ENCODE assay signal across 32 cellular contexts in the genomic region with DNA sequence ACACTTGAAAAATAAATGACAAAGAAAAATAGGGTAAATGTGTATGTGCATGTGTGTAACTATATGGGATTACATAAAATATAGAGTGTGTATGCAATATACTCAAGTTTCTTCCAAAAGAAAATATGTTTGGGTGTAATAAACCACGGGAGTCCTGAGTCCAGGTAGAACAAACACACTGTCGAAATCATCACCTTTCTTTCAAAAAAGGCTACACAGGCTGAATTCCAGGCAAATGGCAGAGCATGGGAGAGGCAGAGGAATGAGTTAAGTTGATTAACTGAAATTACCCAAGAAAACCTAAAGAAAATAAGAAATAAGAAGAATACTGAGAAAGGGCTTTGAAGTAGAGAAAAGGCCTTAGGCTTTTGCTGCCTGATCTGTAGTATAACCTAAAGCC.
"Had no signal": no experiment of that assay in that cellular context is flagged by ENCODE, and none has a peak within 500 bp of the region (broad histone marks: within the 10 kb centered on the region; RNA-seq: fewer than 3 reads in every experiment).

No MANE protein-coding gene starts in this region.

- H3K4me1 ChIP-seq: adrenal gland, foreskin keratinocyte, gastrocnemius medialis had no signal

- H3K4me3 Mint-ChIP-seq: activated CD4-positive, alpha-beta memory T cell treated with anti-CD3 and anti-CD28 coated beads, Interleukin-2, amount 10 ng/mL, durations not matched to agents 7 days and 5 days; activated CD4-positive, alpha-beta T cell treated with anti-CD3 and anti-CD28 coated beads, Interleukin-2, amount 10 ng/mL, durations not matched to agents 7 days and 5 days; activated naive CD4-positive, alpha-beta T cell treated with anti-CD3 and anti-CD28 coated beads for 36 hours; activated naive CD4-positive, alpha-beta T cell treated with anti-CD3 and anti-CD28 coated beads, Interleukin-2, amount 50 U/mL, for 24 hours; activated naive CD8-positive, alpha-beta T cell treated with anti-CD3 and anti-CD28 coated beads for 36 hours; activated naive CD8-positive, alpha-beta T cell treated with anti-CD3 and anti-CD28 coated beads, Interleukin-2, amount 50 U/mL, for 24 hours; activated T-cell treated with anti-CD3 and anti-CD28 coated beads, Interleukin-2, amount 50 U/mL, for 24 hours; activated T-helper 17 cell treated with anti-CD3 and anti-CD28 coated beads, Interleukin-2, amount 50 U/mL, for 72 hours; effector memory CD8-positive, alpha-beta T cell; T-helper 17 cell; T-helper 2 cell treated with Interferon-gamma antibody and Interleukin-4, amounts not matched to agents 5 μg/mL and 100 μg/mL, for 36 hours had no signal

- H3K9me3 Mint-ChIP-seq: activated CD4-positive, alpha-beta memory T cell treated with anti-CD3 and anti-CD28 coated beads, Interleukin-2, amount 10 ng/mL, durations not matched to agents 7 days and 5 days; activated CD4-positive, alpha-beta T cell treated with anti-CD3 and anti-CD28 coated beads, Interleukin-2, amount 10 ng/mL, durations not matched to agents 7 days and 5 days; activated naive CD4-positive, alpha-beta T cell treated with anti-CD3 and anti-CD28 coated beads for 36 hours; activated naive CD4-positive, alpha-beta T cell treated with anti-CD3 and anti-CD28 coated beads, Interleukin-2, amount 50 U/mL, for 24 hours; activated naive CD8-positive, alpha-beta T cell treated with anti-CD3 and anti-CD28 coated beads for 36 hours; activated naive CD8-positive, alpha-beta T cell treated with anti-CD3 and anti-CD28 coated beads, Interleukin-2, amount 50 U/mL, for 24 hours; activated T-cell treated with anti-CD3 and anti-CD28 coated beads, Interleukin-2, amount 50 U/mL, for 24 hours; activated T-helper 17 cell treated with anti-CD3 and anti-CD28 coated beads, Interleukin-2, amount 50 U/mL, for 72 hours; effector memory CD8-positive, alpha-beta T cell; T-helper 2 cell treated with Interferon-gamma antibody and Interleukin-4, amounts not matched to agents 5 μg/mL and 100 μg/mL, for 36 hours had no signal

- H3K27ac ChIP-seq: adrenal gland, body of pancreas, foreskin keratinocyte, gastrocnemius medialis, WERI-Rb-1 had no signal

- H3K4me1 Mint-ChIP-seq: activated CD4-positive, alpha-beta memory T cell treated with anti-CD3 and anti-CD28 coated beads, Interleukin-2, amount 10 ng/mL, durations not matched to agents 7 days and 5 days; activated naive CD4-positive, alpha-beta T cell treated with anti-CD3 and anti-CD28 coated beads, Interleukin-2, amount 50 U/mL, for 24 hours; activated naive CD8-positive, alpha-beta T cell treated with anti-CD3 and anti-CD28 coated beads for 36 hours; activated naive CD8-positive, alpha-beta T cell treated with anti-CD3 and anti-CD28 coated beads, Interleukin-2, amount 50 U/mL, for 24 hours; activated T-helper 17 cell treated with anti-CD3 and anti-CD28 coated beads, Interleukin-2, amount 50 U/mL, for 72 hours; T-helper 17 cell had no signal

- H3K27me3 Mint-ChIP-seq: activated CD4-positive, alpha-beta memory T cell treated with anti-CD3 and anti-CD28 coated beads, Interleukin-2, amount 10 ng/mL, durations not matched to agents 7 days and 5 days; activated CD4-positive, alpha-beta T cell treated with anti-CD3 and anti-CD28 coated beads, Interleukin-2, amount 10 ng/mL, durations not matched to agents 7 days and 5 days; activated naive CD4-positive, alpha-beta T cell treated with anti-CD3 and anti-CD28 coated beads, Interleukin-2, amount 50 U/mL, for 24 hours; activated naive CD8-positive, alpha-beta T cell treated with anti-CD3 and anti-CD28 coated beads for 36 hours; activated naive CD8-positive, alpha-beta T cell treated with anti-CD3 and anti-CD28 coated beads, Interleukin-2, amount 50 U/mL, for 24 hours; activated T-cell treated with anti-CD3 and anti-CD28 coated beads, Interleukin-2, amount 50 U/mL, for 24 hours; activated T-helper 17 cell treated with anti-CD3 and anti-CD28 coated beads, Interleukin-2, amount 50 U/mL, for 72 hours; effector memory CD8-positive, alpha-beta T cell; T-helper 17 cell had no signal

- ATAC-seq: activated naive CD8-positive, alpha-beta T cell treated with anti-CD3 and anti-CD28 coated beads, Interleukin-2, amount 50 U/mL, for 24 hours; activated T-helper 17 cell treated with anti-CD3 and anti-CD28 coated beads, Interleukin-2, amount 50 U/mL, for 72 hours; effector memory CD8-positive, alpha-beta T cell; foreskin keratinocyte; gastrocnemius medialis; T-helper 17 cell had no signal

- H3K36me3 ChIP-seq: adrenal gland had no signal

- H3K9me3 ChIP-seq: adrenal gland, body of pancreas, esophagus muscularis mucosa, gastrocnemius medialis had no signal

- H3K4me3 ChIP-seq: adrenal gland, body of pancreas, esophagus muscularis mucosa, gastrocnemius medialis had no signal

- H3K27me3 ChIP-seq: adrenal gland, body of pancreas, esophagus muscularis mucosa, foreskin keratinocyte, gastrocnemius medialis had no signal

- H3K27ac Mint-ChIP-seq: activated CD4-positive, alpha-beta memory T cell treated with anti-CD3 and anti-CD28 coated beads, Interleukin-2, amount 10 ng/mL, durations not matched to agents 7 days and 5 days; activated CD4-positive, alpha-beta T cell treated with anti-CD3 and anti-CD28 coated beads, Interleukin-2, amount 10 ng/mL, durations not matched to agents 7 days and 5 days; activated naive CD4-positive, alpha-beta T cell treated with anti-CD3 and anti-CD28 coated beads for 36 hours; activated naive CD4-positive, alpha-beta T cell treated with anti-CD3 and anti-CD28 coated beads, Interleukin-2, amount 50 U/mL, for 24 hours; activated naive CD8-positive, alpha-beta T cell treated with anti-CD3 and anti-CD28 coated beads for 36 hours; activated naive CD8-positive, alpha-beta T cell treated with anti-CD3 and anti-CD28 coated beads, Interleukin-2, amount 50 U/mL, for 24 hours; activated T-cell treated with anti-CD3 and anti-CD28 coated beads, Interleukin-2, amount 50 U/mL, for 24 hours; activated T-helper 17 cell treated with anti-CD3 and anti-CD28 coated beads, Interleukin-2, amount 50 U/mL, for 72 hours; effector memory CD8-positive, alpha-beta T cell; T-helper 17 cell; T-helper 2 cell treated with Interferon-gamma antibody and Interleukin-4, amounts not matched to agents 5 μg/mL and 100 μg/mL, for 36 hours had no signal

- DNase-seq: activated CD4-positive, alpha-beta memory T cell treated with anti-CD3 and anti-CD28 coated beads, Interleukin-2, amount 10 ng/mL, durations not matched to agents 7 days and 5 days; activated CD4-positive, alpha-beta T cell treated with anti-CD3 and anti-CD28 coated beads for 1 hour; activated CD4-positive, alpha-beta T cell treated with anti-CD3 and anti-CD28 coated beads for 4 hours; activated CD4-positive, alpha-beta T cell treated with anti-CD3 and anti-CD28 coated beads, Interleukin-2, amount 10 ng/mL, durations not matched to agents 7 days and 5 days; activated CD4-positive, alpha-beta T cell treated with anti-CD3 and anti-CD28 coated beads, Interleukin-2, amount 50 U/mL, for 4 hours; activated CD4-positive, CD25-positive, alpha-beta regulatory T cell; activated CD8-positive, alpha-beta memory T cell treated with anti-CD3 and anti-CD28 coated beads, Interleukin-2, amount 50 U/mL, for 48 hours; activated effector memory CD4-positive, alpha-beta T cell treated with anti-CD3 and anti-CD28 coated beads, Interleukin-2, amount 50 U/mL, for 16 hours; activated naive CD4-positive, alpha-beta T cell treated with anti-CD3 and anti-CD28 coated beads for 36 hours; activated naive CD8-positive, alpha-beta T cell treated with anti-CD3 and anti-CD28 coated beads for 36 hours; activated naive CD8-positive, alpha-beta T cell treated with anti-CD3 and anti-CD28 coated beads, Interleukin-2, amount 50 U/mL, for 24 hours; activated T-cell treated with anti-CD3 and anti-CD28 coated beads for 4 hours; activated T-cell treated with anti-CD3 and anti-CD28 coated beads, Interleukin-2, amount 50 U/mL, for 24 hours; adrenal gland; amygdala; caudate nucleus; cortex of kidney; dermis blood vessel endothelial cell; effector CD4-positive, alpha-beta T cell; effector memory CD8-positive, alpha-beta T cell; erythroblast; foreskin keratinocyte; T-helper 1 cell; T-helper 17 cell; T1000; WERI-Rb-1 had no signal
